8 cellular contexts compared by ENCODE assay signal in genomic region chr13:76884167-76884566, GRCh38. TPM values are rescaled to one million over a fixed set of nuclear protein-coding genes. Genes with fewer than 3 reads are reported as not detected.
DNase-seq lines count a peak whose midpoint lies in the region; ATAC-seq and TF ChIP-seq lines count a peak whose summit lies in the region.

No MANE protein-coding gene starts in this region.

- H3K4me1 ChIP-seq in adipocyte (ENCODE audit: control insufficient read depth, insufficient read depth, low read length) = peaks cover 53% of the 10 kb centered on the region
- peaks cover 3% of the 10 kb centered on the region for H3K4me1 ChIP-seq in iPS-15b (ENCODE audit: control insufficient read depth, insufficient read depth, low read length)

- H3K27me3 ChIP-seq in GM06990 (replicated peaks; ENCODE audit: control insufficient read depth, insufficient read depth, low read length) (no peaks in the 10 kb centered on the region; the same call in 1 of the 2 replicates), MG63 (no peaks in the 10 kb centered on the region), adipocyte (replicated peaks; ENCODE audit: control insufficient read depth, insufficient read depth, low read length) (no peaks in the 10 kb centered on the region), iPS-15b (ENCODE audit: control insufficient read depth, insufficient read depth, low read length) (peaks cover 46% of the 10 kb centered on the region)

- H3K36me3 ChIP-seq in GM06990 (ENCODE audit: control insufficient read depth, insufficient read depth, low read length) = no peaks in the 10 kb centered on the region
- no peaks in the 10 kb centered on the region for H3K36me3 ChIP-seq in MG63
- H3K36me3 ChIP-seq in adipocyte (ENCODE audit: control insufficient read depth, insufficient read depth, low read length, severe bottlenecking) = no peaks in the 10 kb centered on the region
- H3K36me3 ChIP-seq in iPS-15b (ENCODE audit: control insufficient read depth, insufficient read depth, low read length) = no peaks in the 10 kb centered on the region

- ATAC-seq in GM18498 (IDR thresholded peaks at IDR 0.05; ENCODE audit: unreplicated experiment) (no peak), HG03354 (IDR thresholded peaks at IDR 0.05; ENCODE audit: poor library complexity, severe bottlenecking, unreplicated experiment) (no peak)

- peak overlapping the region; percentile 70 for H3K4me3 ChIP-seq in GM06990 (replicated peaks; ENCODE audit: low read depth, low read length)
- H3K4me3 ChIP-seq in MG63 = peak overlapping the region; percentile 74
- H3K4me3 ChIP-seq in adipocyte (ENCODE audit: low read length) = peak overlapping the region; percentile 87
- H3K4me3 ChIP-seq in iPS-15b (ENCODE audit: low read depth, low read length) = peak overlapping the region; percentile 68
- peak overlapping the region; percentile 70 for H3K4me3 ChIP-seq in skeletal muscle cell (ENCODE audit: low read depth, low read length)

- peak overlapping the region; percentile 88 for H3K9ac ChIP-seq in adipocyte (ENCODE audit: low read length)
- no peak overlapping the region for H3K9ac ChIP-seq in iPS-15b (ENCODE audit: low read depth, low read length)

- DNase-seq in GM06990 (ENCODE audit: extremely low read depth, insufficient read length) = peak; percentile 32
- DNase-seq in MG63 = peak; percentile 75
- DNase-seq in adipocyte (ENCODE audit: low read depth) = peak; percentile 75
- DNase-seq in skeletal muscle cell (ENCODE audit: low read depth) = no peak
- no peak for DNase-seq in OCI-M1 (lab: John Stamatoyannopoulos, UW)

- H3K9me3 ChIP-seq in MG63 = no peaks in the 10 kb centered on the region
- H3K9me3 ChIP-seq in adipocyte (ENCODE audit: control insufficient read depth, low read length) = no peaks in the 10 kb centered on the region
- no peaks in the 10 kb centered on the region for H3K9me3 ChIP-seq in iPS-15b (ENCODE audit: control insufficient read depth, insufficient read depth, low read length)

- peak; percentile 63 for TF ChIP-seq CTCF in GM06990 (IDR thresholded peaks at IDR 0.05; ENCODE audit: insufficient read depth, low read length, poor library complexity, severe bottlenecking)

RNA-seq across cellular contexts. Expression of gene KCTD12, which starts 2.0 kb away (rescaled TPM):
- 14.9 and 19.3 TPM in 2 replicates for total RNA-seq in MG63 (2014; rRNA removed; shearing (Covaris generic); ENCODE audit: low replicate concordance)

Comparison
In these comparisons a context has a peak if more than half of its experiments do, and no peak if none do; other contexts are left out.
1. DNase-seq: peak in GM06990 (single experiment), MG63 (single experiment) and adipocyte (single experiment); none in skeletal muscle cell (single experiment) and OCI-M1 (single experiment).
2. Peak in every context shown above with its lines, with median percentiles within 50 percentile points of each other: H3K4me3 ChIP-seq.